24 cellular contexts compared by ENCODE assay signal in the genomic region with DNA sequence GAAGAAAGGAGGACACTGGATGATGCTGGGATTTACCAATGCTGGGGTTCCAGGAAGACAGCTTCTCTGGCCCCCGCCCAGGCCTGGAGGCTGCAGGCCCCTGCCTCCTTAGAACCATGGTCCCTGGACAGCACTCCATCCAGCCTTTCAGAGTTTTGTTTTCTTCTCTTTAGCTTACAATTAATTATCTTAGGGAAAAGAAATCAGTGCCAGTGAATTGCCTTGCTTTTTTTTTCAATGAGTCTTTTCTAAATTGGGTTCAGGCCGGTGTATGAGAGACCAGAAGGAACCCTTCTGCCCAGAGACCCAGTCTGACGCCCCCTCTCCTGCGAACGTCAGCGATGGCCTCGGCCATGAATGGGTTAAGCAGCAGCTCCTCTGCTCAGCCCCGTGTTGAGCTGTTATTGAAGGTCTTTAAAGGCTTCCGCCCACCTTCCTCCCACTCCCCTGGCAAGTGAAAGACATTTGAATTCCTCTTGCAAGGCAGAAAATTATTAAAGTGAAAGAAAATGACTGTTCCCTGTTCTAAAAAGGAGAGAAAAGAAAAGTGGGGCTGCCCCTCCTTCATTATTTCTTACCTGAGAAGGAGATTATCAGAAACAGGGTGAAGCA.
A peak's percentile ranks its signal among the peaks of the same experiment; 100 is the strongest.
DNase-seq lines count a peak whose midpoint lies in the region; ATAC-seq, FAIRE-seq and TF ChIP-seq lines count a peak whose summit lies in the region.
"Had no signal": no experiment of that assay in that cellular context is flagged by ENCODE, and none has a peak within 500 bp of the region (broad histone marks: within the 10 kb centered on the region; RNA-seq: fewer than 3 reads in every experiment).

No MANE protein-coding gene starts in this region.

- peak overlapping the region; percentile 95 for H2BK120ac ChIP-seq in mesendoderm (ENCODE audit: low read depth, low read length)

- H3K18ac ChIP-seq in mesendoderm (ENCODE audit: low read length): peak overlapping the region; percentile 80

- no peak for FAIRE-seq in HepG2 (lab: Jason Lieb, UNC)
- FAIRE-seq: colon, GM12891 had no signal

- H3K79me1 ChIP-seq in mesendoderm (ENCODE audit: low read length): no peaks in the 10 kb centered on the region

- H3K4me1 ChIP-seq in HepG2 (ENCODE audit: insufficient read depth, low read length): no peaks in the 10 kb centered on the region
- no peaks in the 10 kb centered on the region for H3K4me1 ChIP-seq in right lobe of liver
- peaks cover 23% of the 10 kb centered on the region for H3K4me1 ChIP-seq in mesendoderm (ENCODE audit: control insufficient read depth, low read depth, low read length)
- H3K4me1 ChIP-seq in smooth muscle cell (ENCODE audit: low read depth): peaks cover 24% of the 10 kb centered on the region
- H3K4me1 ChIP-seq in transverse colon: no peaks in the 10 kb centered on the region
- H3K4me1 ChIP-seq in upper lobe of right lung: no peaks in the 10 kb centered on the region
- H3K4me1 ChIP-seq: lower lobe of right lung, psoas muscle, testis had no signal

- TF ChIP-seq POLR2A in HepG2 (IDR thresholded peaks at IDR 0.05; ENCODE audit: insufficient read depth in 1 of 2, low read depth in 2 of 2, low read length in 2 of 2) (no peak), right lobe of liver (IDR thresholded peaks at IDR 0.05) (no peak), transverse colon (IDR thresholded peaks at IDR 0.05) (no peak)

- in situ Hi-C loops in HepG2 (cut with HindIII; ENCODE audit: extremely low pct_ligation_motif_present, low pct_unique_long_range_greater_than_20kb) (no loop called here), transverse colon (cut with MboI; ENCODE audit: low pct_ligation_motif_present in 1 of 4, low pct_unique_long_range_greater_than_20kb in 1 of 4, low sequenced_read_pairs in 3 of 4) (no loop called here)

- H3K4ac ChIP-seq in mesendoderm (ENCODE audit: low read depth, low read length): no peak overlapping the region

- no peak overlapping the region for H2BK15ac ChIP-seq in mesendoderm (replicated peaks; ENCODE audit: low read depth)

- H3K27ac ChIP-seq in HepG2 (ENCODE audit: extremely low read length, insufficient read depth, low read length): no peak overlapping the region
- no peak overlapping the region for H3K27ac ChIP-seq in right lobe of liver
- peak overlapping the region; percentile 44 for H3K27ac ChIP-seq in mesendoderm (ENCODE audit: low read depth, low read length)
- H3K27ac ChIP-seq in smooth muscle cell (ENCODE audit: low read depth): no peak overlapping the region
- no peak overlapping the region for H3K27ac ChIP-seq in transverse colon
- no peak overlapping the region for H3K27ac ChIP-seq in upper lobe of right lung
- H3K27ac ChIP-seq: lower lobe of right lung, psoas muscle, testis had no signal

- no peaks in the 10 kb centered on the region for H3K27me3 Mint-ChIP-seq in brain

- 31% methylated on average over 8 of the region's 9 CpGs for WGBS in HepG2 (ENCODE audit: low lambda C conversion rate)
- 27% methylated on average over 9 of the region's 9 CpGs for WGBS in right lobe of liver (ENCODE audit: insufficient coverage, low coverage, low lambda C conversion rate, missing lambda C conversion rate)
- WGBS in mesendoderm (ENCODE audit: extremely low coverage, insufficient coverage, low lambda C conversion rate): no CpG with 5 or more reads among the region's 9 CpGs
- 27% methylated on average over 9 of the region's 9 CpGs for WGBS in smooth muscle cell (ENCODE audit: low lambda C conversion rate)
- WGBS in transverse colon (ENCODE audit: low coverage in 1 of 2), 2 donors: 0 to 46% methylated on average over 2 to 9 of the region's 9 CpGs

- no peak overlapping the region for H3K4me3 ChIP-seq in HepG2 (replicated peaks in 1 of 3; ENCODE audit: insufficient read depth in 1 of 3, low read depth in 2 of 3, low read length in 3 of 3)
- no peak overlapping the region for H3K4me3 ChIP-seq in right lobe of liver
- H3K4me3 ChIP-seq in mesendoderm (ENCODE audit: low read length): no peak overlapping the region
- no peak overlapping the region for H3K4me3 ChIP-seq in smooth muscle cell
- no peak overlapping the region for H3K4me3 ChIP-seq in transverse colon
- H3K4me3 ChIP-seq in upper lobe of right lung: no peak overlapping the region
- H3K4me3 ChIP-seq: lower lobe of right lung, psoas muscle, testis had no signal

- H3K27ac Mint-ChIP-seq in brain: peak overlapping the region in 4 of 5 experiments; percentile 63 to 87 (median 74)
- H3K27ac Mint-ChIP-seq: activated CD4-positive, alpha-beta T cell treated with anti-CD3 and anti-CD28 coated beads for 36 hours; activated naive CD4-positive, alpha-beta T cell treated with anti-CD3 and anti-CD28 coated beads, Interleukin-2, amount 50 U/mL, for 72 hours; CD4-positive, alpha-beta T cell had no signal

- peaks cover 0 to 2% of the 10 kb centered on the region in 2 experiments; a peak in 2 of 5 replicates for H3K27me3 ChIP-seq in HepG2 (ENCODE audit: control insufficient read depth in 1 of 2, insufficient read depth in 2 of 2, low read length in 2 of 2)
- H3K27me3 ChIP-seq in right lobe of liver: no peaks in the 10 kb centered on the region
- H3K27me3 ChIP-seq in mesendoderm (ENCODE audit: insufficient read depth, low read length, poor library complexity): no peaks in the 10 kb centered on the region
- H3K27me3 ChIP-seq in smooth muscle cell (ENCODE audit: low read depth): no peaks in the 10 kb centered on the region
- no peaks in the 10 kb centered on the region for H3K27me3 ChIP-seq in transverse colon
- H3K27me3 ChIP-seq in upper lobe of right lung: no peaks in the 10 kb centered on the region
- H3K27me3 ChIP-seq: testis had no signal

- peaks cover 55% of the 10 kb centered on the region for H3K4me1 Mint-ChIP-seq in brain
- H3K4me1 Mint-ChIP-seq: naive thymus-derived CD8-positive, alpha-beta T cell had no signal

- peak overlapping the region; percentile 27 to 77 (median 65) for H3K4me3 Mint-ChIP-seq in brain
- H3K4me3 Mint-ChIP-seq: activated CD4-positive, alpha-beta T cell treated with anti-CD3 and anti-CD28 coated beads for 36 hours; activated T-cell treated with anti-CD3 and anti-CD28 coated beads, Interleukin-2, amount 50 U/mL, for 4 hours; CD4-positive, alpha-beta T cell; naive thymus-derived CD8-positive, alpha-beta T cell had no signal

- no peaks in the 10 kb centered on the region for H3F3A ChIP-seq in smooth muscle cell (ENCODE audit: low read depth)

- no peak overlapping the region for H4K5ac ChIP-seq in mesendoderm (ENCODE audit: low read length)

- no peak overlapping the region for H3K4me2 ChIP-seq in HepG2 (ENCODE audit: low read depth, low read length)
- no peak overlapping the region for H3K4me2 ChIP-seq in mesendoderm (ENCODE audit: low read length)
- peak overlapping the region; percentile 16 for H3K4me2 ChIP-seq in smooth muscle cell

- H3K36me3 ChIP-seq in HepG2 (replicated peaks in 1 of 2; ENCODE audit: control insufficient read depth in 1 of 2, insufficient read depth in 2 of 2, low read length in 2 of 2) (no peaks in the 10 kb centered on the region), right lobe of liver (no peaks in the 10 kb centered on the region), mesendoderm (ENCODE audit: control insufficient read depth, insufficient read depth, low read length) (no peaks in the 10 kb centered on the region), smooth muscle cell (ENCODE audit: low read depth) (no peaks in the 10 kb centered on the region), transverse colon (no peaks in the 10 kb centered on the region), upper lobe of right lung (no peaks in the 10 kb centered on the region)
- H3K36me3 ChIP-seq: lower lobe of right lung had no signal

- DNase-seq in HepG2 (ENCODE audit: low spot score) (no peak), right lobe of liver (no peak), mesendoderm (peak; percentile 60), smooth muscle cell (lab: John Stamatoyannopoulos, UW; ENCODE audit: unreplicated experiment) (no peak), transverse colon (no peak), upper lobe of right lung (no peak), NCI-H510A (lab: John Stamatoyannopoulos, UW) (no peak)
- DNase-seq: activated CD4-positive, alpha-beta T cell treated with anti-CD3 and anti-CD28 coated beads for 36 hours; activated T-cell treated with anti-CD3 and anti-CD28 coated beads, Interleukin-2, amount 50 U/mL, for 4 hours; CD4-positive, alpha-beta T cell; DMS153; islet precursor cell; KBM-7; lower lobe of right lung; naive thymus-derived CD8-positive, alpha-beta T cell; NCI-H1930; NCI-H524; psoas muscle; stimulated activated CD4-positive, alpha-beta T cell treated with anti-CD3 and anti-CD28 coated beads, Interleukin-12 subunit alpha, Interleukin-12 subunit beta, amount 100 ng/mL, for 4 hours; testis had no signal

- H3K9me3 ChIP-seq in HepG2 (ENCODE audit: low read length) (no peaks in the 10 kb centered on the region), right lobe of liver (no peaks in the 10 kb centered on the region), smooth muscle cell (replicated peaks; ENCODE audit: low read depth) (no peaks in the 10 kb centered on the region), transverse colon (no peaks in the 10 kb centered on the region), upper lobe of right lung (no peaks in the 10 kb centered on the region)
- H3K9me3 ChIP-seq: lower lobe of right lung, psoas muscle, testis had no signal

- H3K23ac ChIP-seq in mesendoderm (ENCODE audit: low read length): no peak overlapping the region

- H3K79me2 ChIP-seq in HepG2 (ENCODE audit: insufficient read depth, low read length): no peaks in the 10 kb centered on the region
- H3K79me2 ChIP-seq in mesendoderm (ENCODE audit: control insufficient read depth, insufficient read depth, low read length): no peaks in the 10 kb centered on the region
- H3K79me2 ChIP-seq in smooth muscle cell (ENCODE audit: low read depth): no peaks in the 10 kb centered on the region

- intact Hi-C loops in HepG2 (cut with micrococcal nuclease; ENCODE audit: unreplicated experiment) (no loop called here), right lobe of liver (cut with DNase I) (no loop called here), transverse colon (cut with DNase I; ENCODE audit: low total_unique reads) (no loop called here), upper lobe of right lung (cut with DNase I) (no loop called here)

- ATAC-seq in HepG2: no peak
- ATAC-seq in right lobe of liver: no peak
- ATAC-seq in upper lobe of right lung: no peak
- ATAC-seq: activated CD4-positive, alpha-beta T cell treated with anti-CD3 and anti-CD28 coated beads for 36 hours; activated naive CD4-positive, alpha-beta T cell treated with anti-CD3 and anti-CD28 coated beads, Interleukin-2, amount 50 U/mL, for 72 hours; activated T-cell treated with anti-CD3 and anti-CD28 coated beads, Interleukin-2, amount 50 U/mL, for 4 hours; lower lobe of right lung; naive thymus-derived CD8-positive, alpha-beta T cell; psoas muscle had no signal

- CTCF ChIA-PET in HepG2 (lab: Yijun Ruan, JAX; ENCODE audit: low intra/inter-chr PET ratio, low total read pairs): no interaction called here

- H2AK5ac ChIP-seq in mesendoderm (ENCODE audit: low read length): no peak overlapping the region

- no peak for TF ChIP-seq CTCF in HepG2 (CRISPR knock-in tag; IDR thresholded peaks at IDR 0.05)
- TF ChIP-seq CTCF in right lobe of liver (IDR thresholded peaks at IDR 0.05): no peak
- no peak for TF ChIP-seq CTCF in brain (conservative IDR thresholded peaks at IDR 0.05)
- no peak for TF ChIP-seq CTCF in smooth muscle cell (IDR thresholded peaks at IDR 0.05; ENCODE audit: borderline replicate concordance, insufficient read depth, poor library complexity, severe bottlenecking)
- no peak for TF ChIP-seq CTCF in transverse colon (IDR thresholded peaks at IDR 0.05)
- TF ChIP-seq CTCF in upper lobe of right lung (IDR thresholded peaks at IDR 0.05): no peak

- TF ChIP-seq RAD21 in HepG2 (CRISPR knock-in tag; IDR thresholded peaks at IDR 0.05): no peak

- POLR2A ChIA-PET in HepG2 (lab: Yijun Ruan, JAX): no interaction called here

- TF ChIP-seq EP300 in HepG2 (IDR thresholded peaks at IDR 0.05; ENCODE audit: low read depth in 2 of 2, low read length in 2 of 2): no peak
- no peak for TF ChIP-seq EP300 in HepG2 (CRISPR knock-in tag; IDR thresholded peaks at IDR 0.05; ENCODE audit: borderline replicate concordance)
- no peak for TF ChIP-seq EP300 in transverse colon (IDR thresholded peaks at IDR 0.05; ENCODE audit: low read depth)

- H2AFZ ChIP-seq in HepG2 (ENCODE audit: low read length): no peak overlapping the region
- H2AFZ ChIP-seq in smooth muscle cell (ENCODE audit: low read depth): no peak overlapping the region

- no TSS peak for BruUV-seq in HepG2 (replicated peaks; lab: Mats Ljungman, UMichigan)

- no peaks in the 10 kb centered on the region for H3K9me3 Mint-ChIP-seq in brain
- H3K9me3 Mint-ChIP-seq: activated naive CD4-positive, alpha-beta T cell treated with anti-CD3 and anti-CD28 coated beads, Interleukin-2, amount 50 U/mL, for 72 hours; activated T-cell treated with anti-CD3 and anti-CD28 coated beads, Interleukin-2, amount 50 U/mL, for 4 hours; CD4-positive, alpha-beta T cell; naive thymus-derived CD8-positive, alpha-beta T cell had no signal

- H3K56ac ChIP-seq in mesendoderm (ENCODE audit: low read length): peak overlapping the region; percentile 73

- H4K20me1 ChIP-seq in HepG2 (ENCODE audit: insufficient read depth, low read length) (no peaks in the 10 kb centered on the region), smooth muscle cell (ENCODE audit: low read depth) (no peaks in the 10 kb centered on the region)

- H3K36me3 Mint-ChIP-seq in brain: no peaks in the 10 kb centered on the region
- H3K36me3 Mint-ChIP-seq: activated naive CD4-positive, alpha-beta T cell treated with anti-CD3 and anti-CD28 coated beads, Interleukin-2, amount 50 U/mL, for 72 hours; naive thymus-derived CD8-positive, alpha-beta T cell had no signal

- H4K8ac ChIP-seq in mesendoderm (ENCODE audit: low read depth, low read length): no peak overlapping the region

- H3K9ac ChIP-seq in HepG2 (ENCODE audit: insufficient read depth, low read depth, low read length): no peak overlapping the region
- peak overlapping the region; percentile 37 for H3K9ac ChIP-seq in mesendoderm (ENCODE audit: low read length)
- H3K9ac ChIP-seq in smooth muscle cell (ENCODE audit: low read depth): no peak overlapping the region

- peak overlapping the region; percentile 22 for H2BK5ac ChIP-seq in mesendoderm (ENCODE audit: low read length)
